In the genomic region with DNA sequence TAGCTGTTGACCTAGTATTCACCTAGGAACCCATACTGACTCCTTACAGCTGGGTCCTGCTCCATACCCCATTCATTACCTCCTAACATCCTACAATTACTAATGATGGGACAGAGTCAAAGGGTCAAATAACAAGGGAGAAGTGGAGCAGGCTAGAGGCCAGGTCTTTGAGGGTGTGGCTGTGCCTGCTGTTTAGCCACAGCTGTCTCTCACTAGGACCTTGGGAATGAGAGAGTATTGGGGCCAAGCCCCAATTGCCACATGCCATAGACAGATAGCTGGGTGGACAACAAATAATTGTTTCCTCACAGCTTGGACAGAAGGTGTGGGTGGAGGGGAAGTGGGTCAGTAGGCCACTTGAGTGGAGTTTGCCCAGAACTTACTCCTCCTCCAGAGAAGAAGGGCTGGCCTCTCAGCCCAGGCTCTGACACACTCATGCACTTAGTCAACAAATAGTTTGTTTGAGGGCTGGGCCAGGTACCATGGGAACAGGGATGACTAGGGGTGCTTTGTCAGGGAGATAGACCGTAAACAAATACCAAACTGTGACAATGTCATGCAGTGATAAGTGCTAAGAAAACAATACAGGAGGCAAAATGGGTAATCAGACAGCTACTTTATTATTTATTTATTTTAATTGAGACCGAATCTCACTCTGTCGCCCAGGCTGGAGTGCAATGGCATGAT, we compare ENCODE assay signal across 1 cellular context.
TF ChIP-seq lines count a peak whose summit lies in the region.

No MANE protein-coding gene starts in this region.

TF ChIP-seq in K562, 482 proteins besides CTCF, POLR2A, EP300 and RAD21 (continued from another document and continues in another):
- TF ChIP-seq, protein P1, sequence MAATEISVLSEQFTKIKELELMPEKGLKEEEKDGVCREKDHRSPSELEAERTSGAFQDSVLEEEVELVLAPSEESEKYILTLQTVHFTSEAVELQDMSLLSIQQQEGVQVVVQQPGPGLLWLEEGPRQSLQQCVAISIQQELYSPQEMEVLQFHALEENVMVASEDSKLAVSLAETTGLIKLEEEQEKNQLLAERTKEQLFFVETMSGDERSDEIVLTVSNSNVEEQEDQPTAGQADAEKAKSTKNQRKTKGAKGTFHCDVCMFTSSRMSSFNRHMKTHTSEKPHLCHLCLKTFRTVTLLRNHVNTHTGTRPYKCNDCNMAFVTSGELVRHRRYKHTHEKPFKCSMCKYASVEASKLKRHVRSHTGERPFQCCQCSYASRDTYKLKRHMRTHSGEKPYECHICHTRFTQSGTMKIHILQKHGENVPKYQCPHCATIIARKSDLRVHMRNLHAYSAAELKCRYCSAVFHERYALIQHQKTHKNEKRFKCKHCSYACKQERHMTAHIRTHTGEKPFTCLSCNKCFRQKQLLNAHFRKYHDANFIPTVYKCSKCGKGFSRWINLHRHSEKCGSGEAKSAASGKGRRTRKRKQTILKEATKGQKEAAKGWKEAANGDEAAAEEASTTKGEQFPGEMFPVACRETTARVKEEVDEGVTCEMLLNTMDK (IDR thresholded peaks at IDR 0.05; ENCODE audit: borderline replicate concordance, insufficient read depth, low read depth, low read length, poor library complexity, severe bottlenecking), result no peak
- TF ChIP-seq, protein P2, sequence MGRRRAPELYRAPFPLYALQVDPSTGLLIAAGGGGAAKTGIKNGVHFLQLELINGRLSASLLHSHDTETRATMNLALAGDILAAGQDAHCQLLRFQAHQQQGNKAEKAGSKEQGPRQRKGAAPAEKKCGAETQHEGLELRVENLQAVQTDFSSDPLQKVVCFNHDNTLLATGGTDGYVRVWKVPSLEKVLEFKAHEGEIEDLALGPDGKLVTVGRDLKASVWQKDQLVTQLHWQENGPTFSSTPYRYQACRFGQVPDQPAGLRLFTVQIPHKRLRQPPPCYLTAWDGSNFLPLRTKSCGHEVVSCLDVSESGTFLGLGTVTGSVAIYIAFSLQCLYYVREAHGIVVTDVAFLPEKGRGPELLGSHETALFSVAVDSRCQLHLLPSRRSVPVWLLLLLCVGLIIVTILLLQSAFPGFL (CRISPR knock-in tag; IDR thresholded peaks at IDR 0.05), result no peak
- TF ChIP-seq, protein P3, sequence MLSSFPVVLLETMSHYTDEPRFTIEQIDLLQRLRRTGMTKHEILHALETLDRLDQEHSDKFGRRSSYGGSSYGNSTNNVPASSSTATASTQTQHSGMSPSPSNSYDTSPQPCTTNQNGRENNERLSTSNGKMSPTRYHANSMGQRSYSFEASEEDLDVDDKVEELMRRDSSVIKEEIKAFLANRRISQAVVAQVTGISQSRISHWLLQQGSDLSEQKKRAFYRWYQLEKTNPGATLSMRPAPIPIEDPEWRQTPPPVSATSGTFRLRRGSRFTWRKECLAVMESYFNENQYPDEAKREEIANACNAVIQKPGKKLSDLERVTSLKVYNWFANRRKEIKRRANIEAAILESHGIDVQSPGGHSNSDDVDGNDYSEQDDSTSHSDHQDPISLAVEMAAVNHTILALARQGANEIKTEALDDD (IDR thresholded peaks at IDR 0.05), result peak; percentile 49; the same call in 1 of the 2 replicates
- TF ChIP-seq SRSF9 (IDR thresholded peaks at IDR 0.05; ENCODE audit: borderline replicate concordance, low read depth, low read length) (no peak), ZNF282 (CRISPR knock-in tag; IDR thresholded peaks at IDR 0.05) (no peak), POLR2B (IDR thresholded peaks at IDR 0.05; ENCODE audit: low read depth, partially characterized antibody) (no peak), ZNF584 (CRISPR knock-in tag; IDR thresholded peaks at IDR 0.05; ENCODE audit: low read depth) (no peak), NCOA4 (IDR thresholded peaks at IDR 0.05; ENCODE audit: partially characterized antibody) (no peak), JUNB (CRISPR knock-in tag; conservative IDR thresholded peaks at IDR 0.05) (no peak), ESRRA (IDR thresholded peaks at IDR 0.05; ENCODE audit: borderline replicate concordance, low read depth) (no peak), CHD1 (IDR thresholded peaks at IDR 0.05; ENCODE audit: low read length) (no peak), SMC3 (conservative IDR thresholded peaks at IDR 0.05; ENCODE audit: insufficient read depth, low read depth, low read length) (no peak), RFX1 (IDR thresholded peaks at IDR 0.05) (peak; percentile 92), ZSCAN32 (CRISPR knock-in tag; IDR thresholded peaks at IDR 0.05) (no peak), ZNF699 (CRISPR knock-in tag; IDR thresholded peaks at IDR 0.05; ENCODE audit: insufficient replicate concordance) (no peak), RFX7 (CRISPR knock-in tag; IDR thresholded peaks at IDR 0.05) (no peak), MAZ (CRISPR knock-in tag; conservative IDR thresholded peaks at IDR 0.05 in 1 of 2, IDR thresholded peaks at IDR 0.05 in 1 of 2) (no peak), SMARCA4 (IDR thresholded peaks at IDR 0.05) (peak; percentile 55; the same call in 1 of the 2 replicates)
- TF ChIP-seq, protein P4, sequence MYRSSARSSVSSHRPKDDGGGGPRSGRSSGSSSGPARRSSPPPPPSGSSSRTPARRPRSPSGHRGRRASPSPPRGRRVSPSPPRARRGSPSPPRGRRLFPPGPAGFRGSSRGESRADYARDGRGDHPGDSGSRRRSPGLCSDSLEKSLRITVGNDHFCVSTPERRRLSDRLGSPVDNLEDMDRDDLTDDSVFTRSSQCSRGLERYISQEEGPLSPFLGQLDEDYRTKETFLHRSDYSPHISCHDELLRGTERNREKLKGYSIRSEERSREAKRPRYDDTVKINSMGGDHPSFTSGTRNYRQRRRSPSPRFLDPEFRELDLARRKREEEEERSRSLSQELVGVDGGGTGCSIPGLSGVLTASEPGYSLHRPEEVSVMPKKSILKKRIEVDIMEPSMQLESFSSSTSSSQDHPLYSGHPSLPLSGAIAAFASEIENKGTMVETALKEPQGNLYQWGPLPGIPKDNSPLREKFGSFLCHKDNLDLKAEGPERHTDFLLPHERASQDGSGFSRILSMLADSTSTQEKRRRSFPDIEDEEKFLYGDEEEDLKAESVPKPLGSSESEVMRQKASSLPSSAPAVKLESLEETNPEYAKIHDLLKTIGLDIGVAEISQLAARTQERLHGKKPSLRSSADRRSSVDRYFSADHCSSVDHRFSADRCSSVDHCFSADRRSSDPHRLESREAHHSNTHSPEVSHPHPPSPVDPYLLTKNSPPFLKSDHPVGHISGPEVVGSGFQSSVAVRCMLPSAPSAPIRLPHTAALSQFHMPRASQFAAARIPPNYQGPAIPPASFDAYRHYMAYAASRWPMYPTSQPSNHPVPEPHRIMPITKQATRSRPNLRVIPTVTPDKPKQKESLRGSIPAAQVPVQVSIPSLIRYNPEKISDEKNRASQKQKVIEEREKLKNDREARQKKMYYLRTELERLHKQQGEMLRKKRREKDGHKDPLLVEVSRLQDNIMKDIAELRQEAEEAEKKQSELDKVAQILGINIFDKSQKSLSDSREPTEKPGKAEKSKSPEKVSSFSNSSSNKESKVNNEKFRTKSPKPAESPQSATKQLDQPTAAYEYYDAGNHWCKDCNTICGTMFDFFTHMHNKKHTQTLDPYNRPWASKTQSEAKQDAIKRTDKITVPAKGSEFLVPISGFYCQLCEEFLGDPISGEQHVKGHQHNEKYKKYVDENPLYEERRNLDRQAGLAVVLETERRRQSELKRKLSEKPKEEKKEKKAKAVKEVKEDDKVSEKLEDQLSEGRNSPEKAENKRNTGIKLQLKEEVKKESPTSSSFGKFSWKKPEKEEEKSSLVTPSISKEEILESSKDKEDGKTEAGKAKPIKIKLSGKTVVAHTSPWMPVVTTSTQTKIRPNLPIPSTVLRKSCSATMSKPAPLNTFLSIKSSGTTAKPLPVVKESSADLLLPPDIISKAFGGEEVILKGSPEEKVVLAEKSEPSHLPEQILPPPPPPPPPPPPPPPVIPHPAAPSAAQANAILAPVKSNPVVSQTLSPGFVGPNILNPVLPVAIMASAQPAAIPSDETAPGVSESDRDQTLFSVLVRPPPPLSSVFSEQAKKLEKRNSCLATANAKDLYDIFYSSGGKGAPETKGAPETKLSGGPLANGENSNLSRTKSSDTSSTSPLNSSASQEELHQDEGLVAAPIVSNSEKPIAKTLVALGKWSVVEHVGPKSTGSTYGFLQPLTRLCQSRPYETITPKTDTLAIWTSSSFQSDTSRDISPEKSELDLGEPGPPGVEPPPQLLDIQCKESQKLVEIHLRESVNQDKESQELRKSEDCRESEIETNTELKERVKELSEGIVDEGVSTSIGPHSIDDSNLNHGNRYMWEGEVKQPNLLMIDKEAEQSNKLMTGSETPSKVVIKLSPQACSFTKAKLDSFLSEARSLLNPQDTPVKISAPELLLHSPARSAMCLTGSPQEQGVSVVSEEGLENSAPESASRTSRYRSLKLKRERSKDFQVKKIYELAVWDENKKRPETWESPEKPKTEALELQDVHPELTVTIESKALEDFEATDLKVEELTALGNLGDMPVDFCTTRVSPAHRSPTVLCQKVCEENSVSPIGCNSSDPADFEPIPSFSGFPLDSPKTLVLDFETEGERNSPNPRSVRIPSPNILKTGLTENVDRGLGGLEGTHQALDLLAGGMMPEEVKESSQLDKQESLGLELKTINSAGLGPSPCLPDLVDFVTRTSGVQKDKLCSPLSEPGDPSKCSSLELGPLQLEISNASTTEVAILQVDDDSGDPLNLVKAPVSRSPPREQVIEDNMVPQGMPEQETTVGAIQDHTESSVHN (IDR thresholded peaks at IDR 0.05; ENCODE audit: borderline replicate concordance in 1 of 2, low read depth in 1 of 2), result no peak
- TF ChIP-seq, protein P5, sequence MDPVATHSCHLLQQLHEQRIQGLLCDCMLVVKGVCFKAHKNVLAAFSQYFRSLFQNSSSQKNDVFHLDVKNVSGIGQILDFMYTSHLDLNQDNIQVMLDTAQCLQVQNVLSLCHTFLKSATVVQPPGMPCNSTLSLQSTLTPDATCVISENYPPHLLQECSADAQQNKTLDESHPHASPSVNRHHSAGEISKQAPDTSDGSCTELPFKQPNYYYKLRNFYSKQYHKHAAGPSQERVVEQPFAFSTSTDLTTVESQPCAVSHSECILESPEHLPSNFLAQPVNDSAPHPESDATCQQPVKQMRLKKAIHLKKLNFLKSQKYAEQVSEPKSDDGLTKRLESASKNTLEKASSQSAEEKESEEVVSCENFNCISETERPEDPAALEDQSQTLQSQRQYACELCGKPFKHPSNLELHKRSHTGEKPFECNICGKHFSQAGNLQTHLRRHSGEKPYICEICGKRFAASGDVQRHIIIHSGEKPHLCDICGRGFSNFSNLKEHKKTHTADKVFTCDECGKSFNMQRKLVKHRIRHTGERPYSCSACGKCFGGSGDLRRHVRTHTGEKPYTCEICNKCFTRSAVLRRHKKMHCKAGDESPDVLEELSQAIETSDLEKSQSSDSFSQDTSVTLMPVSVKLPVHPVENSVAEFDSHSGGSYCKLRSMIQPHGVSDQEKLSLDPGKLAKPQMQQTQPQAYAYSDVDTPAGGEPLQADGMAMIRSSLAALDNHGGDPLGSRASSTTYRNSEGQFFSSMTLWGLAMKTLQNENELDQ (CRISPR knock-in tag; IDR thresholded peaks at IDR 0.05; ENCODE audit: borderline replicate concordance), result 0 out of 2 replicates have a peak, but pooled peaks have one; percentile 21
- TF ChIP-seq, protein P6, sequence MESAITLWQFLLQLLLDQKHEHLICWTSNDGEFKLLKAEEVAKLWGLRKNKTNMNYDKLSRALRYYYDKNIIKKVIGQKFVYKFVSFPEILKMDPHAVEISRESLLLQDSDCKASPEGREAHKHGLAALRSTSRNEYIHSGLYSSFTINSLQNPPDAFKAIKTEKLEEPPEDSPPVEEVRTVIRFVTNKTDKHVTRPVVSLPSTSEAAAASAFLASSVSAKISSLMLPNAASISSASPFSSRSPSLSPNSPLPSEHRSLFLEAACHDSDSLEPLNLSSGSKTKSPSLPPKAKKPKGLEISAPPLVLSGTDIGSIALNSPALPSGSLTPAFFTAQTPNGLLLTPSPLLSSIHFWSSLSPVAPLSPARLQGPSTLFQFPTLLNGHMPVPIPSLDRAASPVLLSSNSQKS (CRISPR knock-in tag; IDR thresholded peaks at IDR 0.05), result no peak
- TF ChIP-seq, protein P7, sequence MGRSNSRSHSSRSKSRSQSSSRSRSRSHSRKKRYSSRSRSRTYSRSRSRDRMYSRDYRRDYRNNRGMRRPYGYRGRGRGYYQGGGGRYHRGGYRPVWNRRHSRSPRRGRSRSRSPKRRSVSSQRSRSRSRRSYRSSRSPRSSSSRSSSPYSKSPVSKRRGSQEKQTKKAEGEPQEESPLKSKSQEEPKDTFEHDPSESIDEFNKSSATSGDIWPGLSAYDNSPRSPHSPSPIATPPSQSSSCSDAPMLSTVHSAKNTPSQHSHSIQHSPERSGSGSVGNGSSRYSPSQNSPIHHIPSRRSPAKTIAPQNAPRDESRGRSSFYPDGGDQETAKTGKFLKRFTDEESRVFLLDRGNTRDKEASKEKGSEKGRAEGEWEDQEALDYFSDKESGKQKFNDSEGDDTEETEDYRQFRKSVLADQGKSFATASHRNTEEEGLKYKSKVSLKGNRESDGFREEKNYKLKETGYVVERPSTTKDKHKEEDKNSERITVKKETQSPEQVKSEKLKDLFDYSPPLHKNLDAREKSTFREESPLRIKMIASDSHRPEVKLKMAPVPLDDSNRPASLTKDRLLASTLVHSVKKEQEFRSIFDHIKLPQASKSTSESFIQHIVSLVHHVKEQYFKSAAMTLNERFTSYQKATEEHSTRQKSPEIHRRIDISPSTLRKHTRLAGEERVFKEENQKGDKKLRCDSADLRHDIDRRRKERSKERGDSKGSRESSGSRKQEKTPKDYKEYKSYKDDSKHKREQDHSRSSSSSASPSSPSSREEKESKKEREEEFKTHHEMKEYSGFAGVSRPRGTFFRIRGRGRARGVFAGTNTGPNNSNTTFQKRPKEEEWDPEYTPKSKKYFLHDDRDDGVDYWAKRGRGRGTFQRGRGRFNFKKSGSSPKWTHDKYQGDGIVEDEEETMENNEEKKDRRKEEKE (IDR thresholded peaks at IDR 0.05; ENCODE audit: borderline replicate concordance in 1 of 2, control insufficient read depth in 1 of 2, low read depth in 2 of 2, low read length in 1 of 2), result no peak
- TF ChIP-seq, protein P8, sequence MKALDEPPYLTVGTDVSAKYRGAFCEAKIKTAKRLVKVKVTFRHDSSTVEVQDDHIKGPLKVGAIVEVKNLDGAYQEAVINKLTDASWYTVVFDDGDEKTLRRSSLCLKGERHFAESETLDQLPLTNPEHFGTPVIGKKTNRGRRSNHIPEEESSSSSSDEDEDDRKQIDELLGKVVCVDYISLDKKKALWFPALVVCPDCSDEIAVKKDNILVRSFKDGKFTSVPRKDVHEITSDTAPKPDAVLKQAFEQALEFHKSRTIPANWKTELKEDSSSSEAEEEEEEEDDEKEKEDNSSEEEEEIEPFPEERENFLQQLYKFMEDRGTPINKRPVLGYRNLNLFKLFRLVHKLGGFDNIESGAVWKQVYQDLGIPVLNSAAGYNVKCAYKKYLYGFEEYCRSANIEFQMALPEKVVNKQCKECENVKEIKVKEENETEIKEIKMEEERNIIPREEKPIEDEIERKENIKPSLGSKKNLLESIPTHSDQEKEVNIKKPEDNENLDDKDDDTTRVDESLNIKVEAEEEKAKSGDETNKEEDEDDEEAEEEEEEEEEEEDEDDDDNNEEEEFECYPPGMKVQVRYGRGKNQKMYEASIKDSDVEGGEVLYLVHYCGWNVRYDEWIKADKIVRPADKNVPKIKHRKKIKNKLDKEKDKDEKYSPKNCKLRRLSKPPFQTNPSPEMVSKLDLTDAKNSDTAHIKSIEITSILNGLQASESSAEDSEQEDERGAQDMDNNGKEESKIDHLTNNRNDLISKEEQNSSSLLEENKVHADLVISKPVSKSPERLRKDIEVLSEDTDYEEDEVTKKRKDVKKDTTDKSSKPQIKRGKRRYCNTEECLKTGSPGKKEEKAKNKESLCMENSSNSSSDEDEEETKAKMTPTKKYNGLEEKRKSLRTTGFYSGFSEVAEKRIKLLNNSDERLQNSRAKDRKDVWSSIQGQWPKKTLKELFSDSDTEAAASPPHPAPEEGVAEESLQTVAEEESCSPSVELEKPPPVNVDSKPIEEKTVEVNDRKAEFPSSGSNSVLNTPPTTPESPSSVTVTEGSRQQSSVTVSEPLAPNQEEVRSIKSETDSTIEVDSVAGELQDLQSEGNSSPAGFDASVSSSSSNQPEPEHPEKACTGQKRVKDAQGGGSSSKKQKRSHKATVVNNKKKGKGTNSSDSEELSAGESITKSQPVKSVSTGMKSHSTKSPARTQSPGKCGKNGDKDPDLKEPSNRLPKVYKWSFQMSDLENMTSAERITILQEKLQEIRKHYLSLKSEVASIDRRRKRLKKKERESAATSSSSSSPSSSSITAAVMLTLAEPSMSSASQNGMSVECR (CRISPR knock-in tag; IDR thresholded peaks at IDR 0.05), result no peak
